Comparison of ENCODE assay signal across 12 cellular contexts in genomic region chr18:70044626-70045025, GRCh38.
A peak's percentile ranks its signal among the peaks of the same experiment; 100 is the strongest.
DNase-seq lines count a peak whose midpoint lies in the region; ATAC-seq lines count a peak whose summit lies in the region.
"Had no signal": no experiment of that assay in that cellular context is flagged by ENCODE, and none has a peak within 500 bp of the region (broad histone marks: within the 10 kb centered on the region; RNA-seq: fewer than 3 reads in every experiment).

No MANE protein-coding gene starts in this region.

- H3K4me3 Mint-ChIP-seq in stimulated activated effector memory CD8-positive, alpha-beta T cell treated with anti-CD3 and anti-CD28 coated beads, Interleukin-12 subunit alpha, Interleukin-12 subunit beta, amount 100 ng/mL, for 72 hours: no peak overlapping the region
- H3K4me3 Mint-ChIP-seq: activated CD4-positive, alpha-beta T cell treated with anti-CD3 and anti-CD28 coated beads, Interleukin-2, amount 10 ng/mL, durations not matched to agents 7 days and 5 days had no signal

- H3K9ac ChIP-seq in mesendoderm (ENCODE audit: low read length): no peak overlapping the region

- peak; percentile 96 to 97 for ATAC-seq in activated CD4-positive, CD25-positive, alpha-beta regulatory T cell treated with anti-CD3 and anti-CD28 coated beads, Interleukin-2, amount 50 U/mL, for 24 hours
- peak; percentile 100 for ATAC-seq in stimulated activated effector memory CD8-positive, alpha-beta T cell treated with anti-CD3 and anti-CD28 coated beads, Interleukin-12 subunit alpha, Interleukin-12 subunit beta, amount 100 ng/mL, for 72 hours
- ATAC-seq in HG02759 (IDR thresholded peaks at IDR 0.05; ENCODE audit: unreplicated experiment): no peak

- peaks cover 24% of the 10 kb centered on the region for H3K36me3 Mint-ChIP-seq in stimulated activated effector memory CD8-positive, alpha-beta T cell treated with anti-CD3 and anti-CD28 coated beads, Interleukin-12 subunit alpha, Interleukin-12 subunit beta, amount 100 ng/mL, for 72 hours

- H4K8ac ChIP-seq in mesendoderm (ENCODE audit: low read depth, low read length): no peak overlapping the region

- H2BK15ac ChIP-seq in mesendoderm (replicated peaks; ENCODE audit: low read depth): no peak overlapping the region

- no peak overlapping the region for H4K5ac ChIP-seq in mesendoderm (ENCODE audit: low read length)

- peaks cover 2% of the 10 kb centered on the region for H3K4me1 ChIP-seq in mesendoderm (ENCODE audit: control insufficient read depth, low read depth, low read length)

- no peak overlapping the region for H2AK5ac ChIP-seq in mesendoderm (ENCODE audit: low read length)

- no peak overlapping the region for H3K27ac ChIP-seq in mesendoderm (ENCODE audit: low read depth, low read length)

- H3K79me1 ChIP-seq in mesendoderm (ENCODE audit: low read length): no peaks in the 10 kb centered on the region

- WGBS in mesendoderm (ENCODE audit: extremely low coverage, insufficient coverage, low lambda C conversion rate): no CpG with 5 or more reads among the region's 4 CpGs

- H3K56ac ChIP-seq in mesendoderm (ENCODE audit: low read length): no peak overlapping the region

- no peak overlapping the region for H3K4me2 ChIP-seq in mesendoderm (ENCODE audit: low read length)

- H3K4me1 Mint-ChIP-seq in stimulated activated effector memory CD8-positive, alpha-beta T cell treated with anti-CD3 and anti-CD28 coated beads, Interleukin-12 subunit alpha, Interleukin-12 subunit beta, amount 100 ng/mL, for 72 hours: peaks cover 6% of the 10 kb centered on the region
- H3K4me1 Mint-ChIP-seq: activated CD4-positive, alpha-beta T cell treated with anti-CD3 and anti-CD28 coated beads, Interleukin-2, amount 10 ng/mL, durations not matched to agents 7 days and 5 days had no signal

- no peak overlapping the region for H2BK120ac ChIP-seq in mesendoderm (ENCODE audit: low read depth, low read length)

- H3K4ac ChIP-seq in mesendoderm (ENCODE audit: low read depth, low read length): no peak overlapping the region

- DNase-seq in activated CD4-positive, CD25-positive, alpha-beta regulatory T cell (lab: John Stamatoyannopoulos, UW): no peak
- peak; percentile 98 for DNase-seq in RKO (ENCODE audit: low spot score)
- peak; percentile 96 for DNase-seq in fibroblast of gingiva (ENCODE audit: low read depth)
- DNase-seq in stimulated activated effector memory CD8-positive, alpha-beta T cell treated with anti-CD3 and anti-CD28 coated beads, Interleukin-12 subunit alpha, Interleukin-12 subunit beta, amount 100 ng/mL, for 72 hours (ENCODE audit: low spot score in 2 of 2): no peak
- DNase-seq in mesendoderm: no peak
- no peak for DNase-seq in iPS-NIHi11 (ENCODE audit: low spot score)
- DNase-seq: activated CD4-positive, alpha-beta T cell treated with anti-CD3 and anti-CD28 coated beads, Interleukin-2, amount 10 ng/mL, durations not matched to agents 7 days and 5 days; cerebellar nuclear complex; NCI-H1105 treated with DMSO at 0.1 percent for 48 hours; OCI-M1 had no signal

- H2BK5ac ChIP-seq in mesendoderm (ENCODE audit: low read length): no peak overlapping the region

- H3K23ac ChIP-seq in mesendoderm (ENCODE audit: low read length): no peak overlapping the region

- peak overlapping the region; percentile 35 for H3K27ac Mint-ChIP-seq in stimulated activated effector memory CD8-positive, alpha-beta T cell treated with anti-CD3 and anti-CD28 coated beads, Interleukin-12 subunit alpha, Interleukin-12 subunit beta, amount 100 ng/mL, for 72 hours
- H3K27ac Mint-ChIP-seq: activated CD4-positive, alpha-beta T cell treated with anti-CD3 and anti-CD28 coated beads, Interleukin-2, amount 10 ng/mL, durations not matched to agents 7 days and 5 days had no signal

- H3K27me3 ChIP-seq in mesendoderm (ENCODE audit: insufficient read depth, low read length, poor library complexity): peaks cover 1% of the 10 kb centered on the region

- H3K18ac ChIP-seq in mesendoderm (ENCODE audit: low read length): no peak overlapping the region

- H3K9me3 Mint-ChIP-seq in stimulated activated effector memory CD8-positive, alpha-beta T cell treated with anti-CD3 and anti-CD28 coated beads, Interleukin-12 subunit alpha, Interleukin-12 subunit beta, amount 100 ng/mL, for 72 hours: no peaks in the 10 kb centered on the region
- H3K9me3 Mint-ChIP-seq: activated CD4-positive, alpha-beta T cell treated with anti-CD3 and anti-CD28 coated beads, Interleukin-2, amount 10 ng/mL, durations not matched to agents 7 days and 5 days had no signal

- H3K79me2 ChIP-seq in mesendoderm (ENCODE audit: control insufficient read depth, insufficient read depth, low read length): no peaks in the 10 kb centered on the region

- no peak overlapping the region for H3K4me3 ChIP-seq in mesendoderm (ENCODE audit: low read length)

- no peaks in the 10 kb centered on the region for H3K36me3 ChIP-seq in mesendoderm (ENCODE audit: control insufficient read depth, insufficient read depth, low read length)

Comparison
In these comparisons a context has a peak if more than half of its experiments do, and no peak if none do; other contexts are left out.
1. DNase-seq: peak in RKO (single experiment) and fibroblast of gingiva (single experiment); none in activated CD4-positive, CD25-positive, alpha-beta regulatory T cell (0 of 4), stimulated activated effector memory CD8-positive, alpha-beta T cell treated with anti-CD3 and anti-CD28 coated beads, Interleukin-12 subunit alpha, Interleukin-12 subunit beta, amount 100 ng/mL, for 72 hours (0 of 2), mesendoderm (single experiment) and iPS-NIHi11 (single experiment).